ENCODE assay signal across 1 cellular context in the genomic region with DNA sequence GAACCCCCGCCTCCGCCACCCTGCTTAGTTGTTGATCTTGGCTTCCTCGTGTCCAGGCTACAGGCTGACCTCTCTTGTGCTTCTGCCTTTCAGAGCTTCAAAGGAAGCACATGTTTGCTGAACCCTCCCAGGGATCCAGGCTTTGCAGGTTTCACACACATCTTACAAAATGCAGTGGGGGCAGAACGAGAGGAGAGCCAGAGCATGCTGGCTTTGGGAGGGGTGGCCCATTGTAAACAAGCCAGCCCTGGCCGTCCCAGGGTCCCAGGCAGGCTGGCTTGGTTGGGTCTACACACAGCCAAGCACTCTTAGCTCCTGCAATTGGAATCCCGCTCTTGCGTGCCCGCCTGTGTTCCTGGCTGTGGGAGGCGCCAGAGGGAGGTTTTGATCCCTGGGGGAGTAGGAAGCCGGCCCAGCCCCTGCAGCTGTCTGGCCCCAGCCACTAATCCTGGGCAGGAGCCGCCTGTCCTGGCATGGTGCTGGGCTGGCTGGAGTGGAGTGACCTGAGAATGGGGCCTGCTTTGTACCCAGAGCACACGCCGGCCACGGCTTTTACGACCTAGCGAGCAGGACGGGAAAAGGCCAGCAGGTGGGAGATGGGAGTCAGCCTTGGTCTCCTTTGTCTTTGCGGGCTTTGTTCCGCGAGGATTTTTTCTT.
TF ChIP-seq lines count a peak whose summit lies in the region.

No MANE protein-coding gene starts in this region.

TF ChIP-seq in HepG2, 621 proteins besides CTCF, POLR2A, EP300 and RAD21 (continued from another document and continues in another):
- TF ChIP-seq, protein P1, sequence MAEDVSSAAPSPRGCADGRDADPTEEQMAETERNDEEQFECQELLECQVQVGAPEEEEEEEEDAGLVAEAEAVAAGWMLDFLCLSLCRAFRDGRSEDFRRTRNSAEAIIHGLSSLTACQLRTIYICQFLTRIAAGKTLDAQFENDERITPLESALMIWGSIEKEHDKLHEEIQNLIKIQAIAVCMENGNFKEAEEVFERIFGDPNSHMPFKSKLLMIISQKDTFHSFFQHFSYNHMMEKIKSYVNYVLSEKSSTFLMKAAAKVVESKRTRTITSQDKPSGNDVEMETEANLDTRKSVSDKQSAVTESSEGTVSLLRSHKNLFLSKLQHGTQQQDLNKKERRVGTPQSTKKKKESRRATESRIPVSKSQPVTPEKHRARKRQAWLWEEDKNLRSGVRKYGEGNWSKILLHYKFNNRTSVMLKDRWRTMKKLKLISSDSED (CRISPR knock-in tag; IDR thresholded peaks at IDR 0.05): no peak
- TF ChIP-seq, protein P2, sequence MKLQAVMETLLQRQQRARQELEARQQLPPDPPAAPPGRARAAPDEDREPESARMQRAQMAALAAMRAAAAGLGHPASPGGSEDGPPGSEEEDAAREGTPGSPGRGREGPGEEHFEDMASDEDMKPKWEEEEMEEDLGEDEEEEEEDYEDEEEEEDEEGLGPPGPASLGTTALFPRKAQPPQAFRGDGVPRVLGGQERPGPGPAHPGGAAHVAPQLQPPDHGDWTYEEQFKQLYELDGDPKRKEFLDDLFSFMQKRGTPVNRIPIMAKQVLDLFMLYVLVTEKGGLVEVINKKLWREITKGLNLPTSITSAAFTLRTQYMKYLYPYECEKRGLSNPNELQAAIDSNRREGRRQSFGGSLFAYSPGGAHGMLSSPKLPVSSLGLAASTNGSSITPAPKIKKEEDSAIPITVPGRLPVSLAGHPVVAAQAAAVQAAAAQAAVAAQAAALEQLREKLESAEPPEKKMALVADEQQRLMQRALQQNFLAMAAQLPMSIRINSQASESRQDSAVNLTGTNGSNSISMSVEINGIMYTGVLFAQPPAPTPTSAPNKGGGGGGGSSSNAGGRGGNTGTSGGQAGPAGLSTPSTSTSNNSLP (IDR thresholded peaks at IDR 0.05; ENCODE audit: low read depth, low read length): no peak
- TF ChIP-seq ZFP36L1 (CRISPR knock-in tag; IDR thresholded peaks at IDR 0.05) (peak; percentile 94), ZNF567 (CRISPR knock-in tag; IDR thresholded peaks at IDR 0.05; ENCODE audit: borderline replicate concordance) (peak; percentile 93), HDAC6 (IDR thresholded peaks at IDR 0.05; ENCODE audit: low read depth, low read length) (no peak), STAG1 (CRISPR knock-in tag; IDR thresholded peaks at IDR 0.05) (peak; percentile 56), ZNF24 (IDR thresholded peaks at IDR 0.05) (no peak), SPEN (CRISPR knock-in tag; IDR thresholded peaks at IDR 0.05; ENCODE audit: low read depth) (peak; percentile 19; the same call in 1 of the 2 replicates), ZNF496 (CRISPR knock-in tag; IDR thresholded peaks at IDR 0.05; ENCODE audit: insufficient replicate concordance) (no peak), ZC3H4 (CRISPR knock-in tag; IDR thresholded peaks at IDR 0.05; ENCODE audit: borderline replicate concordance) (no peak), HHEX (CRISPR knock-in tag; IDR thresholded peaks at IDR 0.05) (no peak), MED8 (CRISPR knock-in tag; IDR thresholded peaks at IDR 0.05; ENCODE audit: insufficient replicate concordance) (peak; percentile 83), SMC3 (IDR thresholded peaks at IDR 0.05; ENCODE audit: low read length) (no peak), KDM1A (CRISPR knock-in tag; IDR thresholded peaks at IDR 0.05) (peak; percentile 91), MTA1 (CRISPR knock-in tag; IDR thresholded peaks at IDR 0.05; ENCODE audit: borderline replicate concordance) (peak; percentile 94), ZNF7 (CRISPR knock-in tag; IDR thresholded peaks at IDR 0.05) (peak; percentile 39; the same call in 1 of the 2 replicates), ZNF235 (CRISPR knock-in tag; IDR thresholded peaks at IDR 0.05; ENCODE audit: borderline replicate concordance) (peak; percentile 75; the same call in 1 of the 2 replicates), ZFP1 (CRISPR knock-in tag; IDR thresholded peaks at IDR 0.05) (peak; percentile 84), POLR2AphosphoS2 (IDR thresholded peaks at IDR 0.05; ENCODE audit: low read depth, low read length) (no peak), SSRP1 (CRISPR knock-in tag; IDR thresholded peaks at IDR 0.05) (peak; percentile 40; the same call in 1 of the 2 replicates), TAF1 (CRISPR knock-in tag; IDR thresholded peaks at IDR 0.05) (no peak; the same call in 1 of the 2 replicates), ZNF614 (CRISPR knock-in tag; IDR thresholded peaks at IDR 0.05; ENCODE audit: borderline replicate concordance) (peak; percentile 97), ZNF441 (CRISPR knock-in tag; IDR thresholded peaks at IDR 0.05; ENCODE audit: borderline replicate concordance) (peak; percentile 85), FIP1L1 (IDR thresholded peaks at IDR 0.05; ENCODE audit: borderline replicate concordance, insufficient read depth, low read depth, low read length) (no peak), ZSCAN25 (CRISPR knock-in tag; IDR thresholded peaks at IDR 0.05) (peak; percentile 91), ELF3 (CRISPR knock-in tag; IDR thresholded peaks at IDR 0.05) (peak; percentile 94), TRIM24 (CRISPR knock-in tag; IDR thresholded peaks at IDR 0.05) (no peak), ZBTB38 (CRISPR knock-in tag; IDR thresholded peaks at IDR 0.05) (peak; percentile 85), ZNF253 (CRISPR knock-in tag; IDR thresholded peaks at IDR 0.05; ENCODE audit: borderline replicate concordance) (peak; percentile 93), ZSCAN9 (CRISPR knock-in tag; IDR thresholded peaks at IDR 0.05; ENCODE audit: borderline replicate concordance) (peak; percentile 100), LCORL (IDR thresholded peaks at IDR 0.05) (no peak), LCORL (CRISPR knock-in tag; IDR thresholded peaks at IDR 0.05) (peak; percentile 100), KAT7 (CRISPR knock-in tag; IDR thresholded peaks at IDR 0.05; ENCODE audit: borderline replicate concordance) (0 out of 2 replicates have a peak, but pooled peaks have one; percentile 61), ZBTB7A (CRISPR knock-in tag; IDR thresholded peaks at IDR 0.05) (0 out of 2 replicates have a peak, but pooled peaks have one; percentile 76), ZNF232 (CRISPR knock-in tag; IDR thresholded peaks at IDR 0.05; ENCODE audit: borderline replicate concordance) (peak; percentile 81; the same call in 1 of the 2 replicates), NKX3-1 (CRISPR knock-in tag; IDR thresholded peaks at IDR 0.05) (peak; percentile 91), CHCHD3 (CRISPR knock-in tag; IDR thresholded peaks at IDR 0.05) (0 out of 2 replicates have a peak, but pooled peaks have one; percentile 40), ZNF790 (CRISPR knock-in tag; IDR thresholded peaks at IDR 0.05; ENCODE audit: borderline replicate concordance) (0 out of 2 replicates have a peak, but pooled peaks have one; percentile 48), PHF5A (CRISPR knock-in tag; IDR thresholded peaks at IDR 0.05; ENCODE audit: low read depth, unreplicated experiment) (peak; percentile 71), YEATS4 (CRISPR knock-in tag; IDR thresholded peaks at IDR 0.05; ENCODE audit: borderline replicate concordance) (peak; percentile 74; the same call in 1 of the 2 replicates), NAIF1 (CRISPR knock-in tag; IDR thresholded peaks at IDR 0.05; ENCODE audit: borderline replicate concordance) (peak; percentile 88; the same call in 1 of the 2 replicates), ZNF121 (CRISPR knock-in tag; IDR thresholded peaks at IDR 0.05) (peak; percentile 78; the same call in 1 of the 2 replicates), ZNF724P (CRISPR knock-in tag; IDR thresholded peaks at IDR 0.05; ENCODE audit: borderline replicate concordance) (peak; percentile 82)
- TF ChIP-seq, protein P3, sequence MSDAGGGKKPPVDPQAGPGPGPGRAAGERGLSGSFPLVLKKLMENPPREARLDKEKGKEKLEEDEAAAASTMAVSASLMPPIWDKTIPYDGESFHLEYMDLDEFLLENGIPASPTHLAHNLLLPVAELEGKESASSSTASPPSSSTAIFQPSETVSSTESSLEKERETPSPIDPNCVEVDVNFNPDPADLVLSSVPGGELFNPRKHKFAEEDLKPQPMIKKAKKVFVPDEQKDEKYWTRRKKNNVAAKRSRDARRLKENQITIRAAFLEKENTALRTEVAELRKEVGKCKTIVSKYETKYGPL (CRISPR knock-in tag; IDR thresholded peaks at IDR 0.05): no peak
- TF ChIP-seq, protein P4, sequence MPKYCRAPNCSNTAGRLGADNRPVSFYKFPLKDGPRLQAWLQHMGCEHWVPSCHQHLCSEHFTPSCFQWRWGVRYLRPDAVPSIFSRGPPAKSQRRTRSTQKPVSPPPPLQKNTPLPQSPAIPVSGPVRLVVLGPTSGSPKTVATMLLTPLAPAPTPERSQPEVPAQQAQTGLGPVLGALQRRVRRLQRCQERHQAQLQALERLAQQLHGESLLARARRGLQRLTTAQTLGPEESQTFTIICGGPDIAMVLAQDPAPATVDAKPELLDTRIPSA (CRISPR knock-in tag; IDR thresholded peaks at IDR 0.05; ENCODE audit: borderline replicate concordance): no peak; the same call in 1 of the 2 replicates
- TF ChIP-seq, protein P5, sequence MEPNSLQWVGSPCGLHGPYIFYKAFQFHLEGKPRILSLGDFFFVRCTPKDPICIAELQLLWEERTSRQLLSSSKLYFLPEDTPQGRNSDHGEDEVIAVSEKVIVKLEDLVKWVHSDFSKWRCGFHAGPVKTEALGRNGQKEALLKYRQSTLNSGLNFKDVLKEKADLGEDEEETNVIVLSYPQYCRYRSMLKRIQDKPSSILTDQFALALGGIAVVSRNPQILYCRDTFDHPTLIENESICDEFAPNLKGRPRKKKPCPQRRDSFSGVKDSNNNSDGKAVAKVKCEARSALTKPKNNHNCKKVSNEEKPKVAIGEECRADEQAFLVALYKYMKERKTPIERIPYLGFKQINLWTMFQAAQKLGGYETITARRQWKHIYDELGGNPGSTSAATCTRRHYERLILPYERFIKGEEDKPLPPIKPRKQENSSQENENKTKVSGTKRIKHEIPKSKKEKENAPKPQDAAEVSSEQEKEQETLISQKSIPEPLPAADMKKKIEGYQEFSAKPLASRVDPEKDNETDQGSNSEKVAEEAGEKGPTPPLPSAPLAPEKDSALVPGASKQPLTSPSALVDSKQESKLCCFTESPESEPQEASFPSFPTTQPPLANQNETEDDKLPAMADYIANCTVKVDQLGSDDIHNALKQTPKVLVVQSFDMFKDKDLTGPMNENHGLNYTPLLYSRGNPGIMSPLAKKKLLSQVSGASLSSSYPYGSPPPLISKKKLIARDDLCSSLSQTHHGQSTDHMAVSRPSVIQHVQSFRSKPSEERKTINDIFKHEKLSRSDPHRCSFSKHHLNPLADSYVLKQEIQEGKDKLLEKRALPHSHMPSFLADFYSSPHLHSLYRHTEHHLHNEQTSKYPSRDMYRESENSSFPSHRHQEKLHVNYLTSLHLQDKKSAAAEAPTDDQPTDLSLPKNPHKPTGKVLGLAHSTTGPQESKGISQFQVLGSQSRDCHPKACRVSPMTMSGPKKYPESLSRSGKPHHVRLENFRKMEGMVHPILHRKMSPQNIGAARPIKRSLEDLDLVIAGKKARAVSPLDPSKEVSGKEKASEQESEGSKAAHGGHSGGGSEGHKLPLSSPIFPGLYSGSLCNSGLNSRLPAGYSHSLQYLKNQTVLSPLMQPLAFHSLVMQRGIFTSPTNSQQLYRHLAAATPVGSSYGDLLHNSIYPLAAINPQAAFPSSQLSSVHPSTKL (CRISPR knock-in tag; IDR thresholded peaks at IDR 0.05): peak; percentile 94
- TF ChIP-seq, protein P6, sequence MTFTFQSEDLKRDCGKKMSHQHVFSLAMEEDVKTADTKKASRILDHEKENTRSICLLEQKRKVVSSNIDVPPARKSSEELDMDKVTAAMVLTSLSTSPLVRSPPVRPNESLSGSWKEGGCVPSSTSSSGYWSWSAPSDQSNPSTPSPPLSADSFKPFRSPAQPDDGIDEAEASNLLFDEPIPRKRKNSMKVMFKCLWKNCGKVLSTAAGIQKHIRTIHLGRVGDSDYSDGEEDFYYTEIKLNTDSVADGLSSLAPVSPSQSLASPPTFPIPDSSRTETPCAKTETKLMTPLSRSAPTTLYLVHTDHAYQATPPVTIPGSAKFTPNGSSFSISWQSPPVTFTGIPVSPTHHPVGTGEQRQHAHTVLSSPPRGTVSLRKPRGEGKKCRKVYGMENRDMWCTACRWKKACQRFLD (CRISPR knock-in tag; IDR thresholded peaks at IDR 0.05; ENCODE audit: borderline replicate concordance): peak; percentile 86; the same call in 1 of the 2 replicates
- TF ChIP-seq, protein P7, sequence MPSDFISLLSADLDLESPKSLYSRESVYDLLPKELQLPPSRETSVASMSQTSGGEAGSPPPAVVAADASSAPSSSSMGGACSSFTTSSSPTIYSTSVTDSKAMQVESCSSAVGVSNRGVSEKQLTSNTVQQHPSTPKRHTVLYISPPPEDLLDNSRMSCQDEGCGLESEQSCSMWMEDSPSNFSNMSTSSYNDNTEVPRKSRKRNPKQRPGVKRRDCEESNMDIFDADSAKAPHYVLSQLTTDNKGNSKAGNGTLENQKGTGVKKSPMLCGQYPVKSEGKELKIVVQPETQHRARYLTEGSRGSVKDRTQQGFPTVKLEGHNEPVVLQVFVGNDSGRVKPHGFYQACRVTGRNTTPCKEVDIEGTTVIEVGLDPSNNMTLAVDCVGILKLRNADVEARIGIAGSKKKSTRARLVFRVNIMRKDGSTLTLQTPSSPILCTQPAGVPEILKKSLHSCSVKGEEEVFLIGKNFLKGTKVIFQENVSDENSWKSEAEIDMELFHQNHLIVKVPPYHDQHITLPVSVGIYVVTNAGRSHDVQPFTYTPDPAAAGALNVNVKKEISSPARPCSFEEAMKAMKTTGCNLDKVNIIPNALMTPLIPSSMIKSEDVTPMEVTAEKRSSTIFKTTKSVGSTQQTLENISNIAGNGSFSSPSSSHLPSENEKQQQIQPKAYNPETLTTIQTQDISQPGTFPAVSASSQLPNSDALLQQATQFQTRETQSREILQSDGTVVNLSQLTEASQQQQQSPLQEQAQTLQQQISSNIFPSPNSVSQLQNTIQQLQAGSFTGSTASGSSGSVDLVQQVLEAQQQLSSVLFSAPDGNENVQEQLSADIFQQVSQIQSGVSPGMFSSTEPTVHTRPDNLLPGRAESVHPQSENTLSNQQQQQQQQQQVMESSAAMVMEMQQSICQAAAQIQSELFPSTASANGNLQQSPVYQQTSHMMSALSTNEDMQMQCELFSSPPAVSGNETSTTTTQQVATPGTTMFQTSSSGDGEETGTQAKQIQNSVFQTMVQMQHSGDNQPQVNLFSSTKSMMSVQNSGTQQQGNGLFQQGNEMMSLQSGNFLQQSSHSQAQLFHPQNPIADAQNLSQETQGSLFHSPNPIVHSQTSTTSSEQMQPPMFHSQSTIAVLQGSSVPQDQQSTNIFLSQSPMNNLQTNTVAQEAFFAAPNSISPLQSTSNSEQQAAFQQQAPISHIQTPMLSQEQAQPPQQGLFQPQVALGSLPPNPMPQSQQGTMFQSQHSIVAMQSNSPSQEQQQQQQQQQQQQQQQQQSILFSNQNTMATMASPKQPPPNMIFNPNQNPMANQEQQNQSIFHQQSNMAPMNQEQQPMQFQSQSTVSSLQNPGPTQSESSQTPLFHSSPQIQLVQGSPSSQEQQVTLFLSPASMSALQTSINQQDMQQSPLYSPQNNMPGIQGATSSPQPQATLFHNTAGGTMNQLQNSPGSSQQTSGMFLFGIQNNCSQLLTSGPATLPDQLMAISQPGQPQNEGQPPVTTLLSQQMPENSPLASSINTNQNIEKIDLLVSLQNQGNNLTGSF (CRISPR knock-in tag; IDR thresholded peaks at IDR 0.05): peak; percentile 56; the same call in 1 of the 2 replicates
- TF ChIP-seq, protein P8, sequence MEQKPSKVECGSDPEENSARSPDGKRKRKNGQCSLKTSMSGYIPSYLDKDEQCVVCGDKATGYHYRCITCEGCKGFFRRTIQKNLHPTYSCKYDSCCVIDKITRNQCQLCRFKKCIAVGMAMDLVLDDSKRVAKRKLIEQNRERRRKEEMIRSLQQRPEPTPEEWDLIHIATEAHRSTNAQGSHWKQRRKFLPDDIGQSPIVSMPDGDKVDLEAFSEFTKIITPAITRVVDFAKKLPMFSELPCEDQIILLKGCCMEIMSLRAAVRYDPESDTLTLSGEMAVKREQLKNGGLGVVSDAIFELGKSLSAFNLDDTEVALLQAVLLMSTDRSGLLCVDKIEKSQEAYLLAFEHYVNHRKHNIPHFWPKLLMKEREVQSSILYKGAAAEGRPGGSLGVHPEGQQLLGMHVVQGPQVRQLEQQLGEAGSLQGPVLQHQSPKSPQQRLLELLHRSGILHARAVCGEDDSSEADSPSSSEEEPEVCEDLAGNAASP (CRISPR knock-in tag; IDR thresholded peaks at IDR 0.05; ENCODE audit: borderline replicate concordance): peak; percentile 91
